Comparison of ENCODE assay signal across 19 cellular contexts in genomic region chr10:50851884-50852671, GRCh38. TPM values are rescaled to one million over a fixed set of nuclear protein-coding genes. Genes with fewer than 3 reads are reported as not detected.
A peak's percentile ranks its signal among the peaks of the same experiment; 100 is the strongest.
DNase-seq lines count a peak whose midpoint lies in the region; ATAC-seq and TF ChIP-seq lines count a peak whose summit lies in the region.
"Had no signal": no experiment of that assay in that cellular context is flagged by ENCODE, and none has a peak within 500 bp of the region (broad histone marks: within the 10 kb centered on the region; RNA-seq: fewer than 3 reads in every experiment).

No MANE protein-coding gene starts in this region.

- H3K27ac Mint-ChIP-seq in Calu3 (ENCODE audit: unreplicated experiment) (no peak overlapping the region), T-cell (no peak overlapping the region)
- H3K27ac Mint-ChIP-seq: CD8-positive, alpha-beta memory T cell had no signal

- ATAC-seq in T-cell (replicated peaks in 1 of 4): no peak

- H3K4me3 Mint-ChIP-seq in Calu3 (ENCODE audit: low read depth, unreplicated experiment) (no peak overlapping the region), T-cell (no peak overlapping the region)
- H3K4me3 Mint-ChIP-seq: CD8-positive, alpha-beta memory T cell had no signal

- H3K9me3 Mint-ChIP-seq in Calu3 (ENCODE audit: low read depth, unreplicated experiment) (no peaks in the 10 kb centered on the region), T-cell (no peaks in the 10 kb centered on the region)
- H3K9me3 Mint-ChIP-seq: CD8-positive, alpha-beta memory T cell had no signal

- no peak for TF ChIP-seq CTCF in Calu3 (IDR thresholded peaks at IDR 0.05; ENCODE audit: unreplicated experiment)

- H3K4me1 Mint-ChIP-seq in Calu3 (ENCODE audit: low read depth, unreplicated experiment): peaks cover 40% of the 10 kb centered on the region
- peaks cover 0 to 2% (median 0%) of the 10 kb centered on the region in 3 donors for H3K4me1 Mint-ChIP-seq in T-cell
- H3K4me1 Mint-ChIP-seq: CD8-positive, alpha-beta memory T cell had no signal

- DNase-seq in RKO (ENCODE audit: low spot score): peak; percentile 76
- peak; percentile 79 for DNase-seq in cerebellar cortex (ENCODE audit: low spot score)
- peak; percentile 55 for DNase-seq in myocyte (ENCODE audit: low read depth)
- no peak for DNase-seq in DMS153 (lab: John Stamatoyannopoulos, UW)
- DNase-seq in Calu3: no peak
- no peak for DNase-seq in T-cell
- DNase-seq in DMS79 (lab: John Stamatoyannopoulos, UW): no peak
- DNase-seq: ACHN; C1 segment of cervical spinal cord; CD8-positive, alpha-beta memory T cell; GDM1; GOT3; NCI-H1048; NCI-H1436; NCI-H1930; NCI-H226; NCI-H524 treated with DMSO at 0.1 percent for 48 hours; PC-9 had no signal

- POLR2A ChIA-PET in T-cell (lab: Charles Lee): no interaction called here

- H3K36me3 Mint-ChIP-seq in Calu3 (ENCODE audit: insufficient read depth, unreplicated experiment) (no peaks in the 10 kb centered on the region), T-cell (no peaks in the 10 kb centered on the region)
- H3K36me3 Mint-ChIP-seq: CD8-positive, alpha-beta memory T cell had no signal

- H3K27me3 Mint-ChIP-seq in Calu3 (ENCODE audit: unreplicated experiment) (no peaks in the 10 kb centered on the region), T-cell (peaks cover 19 to 21% of the 10 kb centered on the region in 2 donors)

- CTCF ChIA-PET in Calu3 (lab: Charles Lee): interaction anchor here (0.5 kb wide), 1 partner anchor 486 kb away, joined by 3 read pairs; no protein-coding TSS in a partner anchor
- CTCF ChIA-PET in T-cell (lab: Charles Lee): no interaction called here

- BruUV-seq in Calu3 (replicated peaks; lab: Mats Ljungman, UMichigan): no TSS peak

- intact Hi-C loops in Calu3 (cut with micrococcal nuclease; ENCODE audit: unreplicated experiment): loop anchor here (5.0 kb wide), 1 partner anchor 35 kb away; the partner anchor contains the start of gene A1CF

RNA-seq across cellular contexts. Expression of gene A1CF, which starts 33.3 kb away (rescaled TPM):
- total RNA-seq in myocyte (not detected in 2 replicates), Calu3 (2022) (0.69 TPM in 1 of 2 replicates, not detected in the other), T-cell (under 1 TPM in 3 of 5 donors, not detected in 2; 0.07 to 0.28 (median 0.23) TPM)
- 0.01 TPM for polyA plus RNA-seq in myocyte (2012)
- total RNA-seq: CD8-positive, alpha-beta memory T cell; MCF 10A; PC-9 had no signal
- polyA plus RNA-seq: CD8-positive, alpha-beta memory T cell had no signal

Comparison
In these comparisons a context has a peak if more than half of its experiments do, and no peak if none do; other contexts are left out.
1. DNase-seq: peak in RKO (single experiment), cerebellar cortex (single experiment) and myocyte (single experiment); none in DMS153 (single experiment), Calu3 (single experiment), T-cell (0 of 34) and DMS79 (single experiment).